In genomic region chr18:35241523-35241804, GRCh38 we compare ENCODE assay signal across 8 cellular contexts. TPM values are rescaled to one million over a fixed set of nuclear protein-coding genes. Genes with fewer than 3 reads are reported as not detected.
DNase-seq lines count a peak whose midpoint lies in the region; ATAC-seq and TF ChIP-seq lines count a peak whose summit lies in the region.

No MANE protein-coding gene starts in this region.

- H3K4me3 ChIP-seq in testis: peak overlapping the region; percentile 76 to 89

- TF ChIP-seq POLR2A in testis (IDR thresholded peaks at IDR 0.05): no peak

- WGBS in testis, 2 donors: 0 to 1% methylated on average over 3 of the region's 3 CpGs

- peak overlapping the region; percentile 96 to 98 for H3K27ac ChIP-seq in testis

- peak overlapping the region; percentile 97 for H3K27ac Mint-ChIP-seq in activated CD4-positive, alpha-beta T cell treated with anti-CD3 and anti-CD28 coated beads, Interleukin-2, amount 10 ng/mL, durations not matched to agents 7 days and 5 days
- peak overlapping the region; percentile 94 for H3K27ac Mint-ChIP-seq in activated CD8-positive, alpha-beta T cell treated with anti-CD3 and anti-CD28 coated beads, Interleukin-2, amount 10 ng/mL, durations not matched to agents 7 days and 5 days
- H3K27ac Mint-ChIP-seq in immature natural killer cell: peak overlapping the region; percentile 97 to 99 (median 98)

- peaks cover 9% of the 10 kb centered on the region for H3K4me1 ChIP-seq in testis

- H3K9me3 ChIP-seq in testis: no peaks in the 10 kb centered on the region

- no peak for TF ChIP-seq CTCF in testis (IDR thresholded peaks at IDR 0.05)

- intact Hi-C loops in testis (cut with DNase I; ENCODE audit: low total_unique reads): no loop called here

- no peak for DNase-seq in activated CD4-positive, alpha-beta T cell treated with anti-CD3 and anti-CD28 coated beads, Interleukin-2, amount 10 ng/mL, durations not matched to agents 7 days and 5 days
- DNase-seq in activated CD4-positive, alpha-beta T cell treated with anti-CD3 and anti-CD28 coated beads, Interleukin-2, amount 50 U/mL, for 4 hours: no peak
- DNase-seq in activated CD8-positive, alpha-beta T cell treated with anti-CD3 and anti-CD28 coated beads, Interleukin-2, amount 10 ng/mL, durations not matched to agents 7 days and 5 days: no peak
- peak in 2 of 3 donors; percentile 10 to 15 for DNase-seq in immature natural killer cell
- DNase-seq in testis: no peak
- no peak for DNase-seq in HPDE6-E6E7 (ENCODE audit: extremely low spot score)

- peaks cover 43% of the 10 kb centered on the region for H3K36me3 Mint-ChIP-seq in activated CD4-positive, alpha-beta T cell treated with anti-CD3 and anti-CD28 coated beads, Interleukin-2, amount 10 ng/mL, durations not matched to agents 7 days and 5 days (ENCODE audit: low read depth)
- H3K36me3 Mint-ChIP-seq in activated CD8-positive, alpha-beta T cell treated with anti-CD3 and anti-CD28 coated beads, Interleukin-2, amount 10 ng/mL, durations not matched to agents 7 days and 5 days (ENCODE audit: low read depth): peaks cover 46% of the 10 kb centered on the region
- H3K36me3 Mint-ChIP-seq in immature natural killer cell: peaks cover 29 to 39% (median 37%) of the 10 kb centered on the region in 3 donors

- H3K36me3 ChIP-seq in testis (ENCODE audit: low read depth, missing control alignments): no peaks in the 10 kb centered on the region

- H3K27me3 ChIP-seq in testis: no peaks in the 10 kb centered on the region

- peaks cover 37% of the 10 kb centered on the region for H3K9me3 Mint-ChIP-seq in activated CD4-positive, alpha-beta T cell treated with anti-CD3 and anti-CD28 coated beads, Interleukin-2, amount 10 ng/mL, durations not matched to agents 7 days and 5 days
- H3K9me3 Mint-ChIP-seq in activated CD8-positive, alpha-beta T cell treated with anti-CD3 and anti-CD28 coated beads, Interleukin-2, amount 10 ng/mL, durations not matched to agents 7 days and 5 days (ENCODE audit: insufficient read depth): peaks cover 23% of the 10 kb centered on the region
- no peaks in the 10 kb centered on the region for H3K9me3 Mint-ChIP-seq in immature natural killer cell

- no peak for ATAC-seq in activated CD8-positive, alpha-beta T cell treated with anti-CD3 and anti-CD28 coated beads, Interleukin-2, amount 10 ng/mL, durations not matched to agents 7 days and 5 days
- ATAC-seq in HG02759 (IDR thresholded peaks at IDR 0.05; ENCODE audit: unreplicated experiment): no peak
- ATAC-seq in HG03139 (IDR thresholded peaks at IDR 0.05; ENCODE audit: unreplicated experiment): no peak

- CTCF ChIA-PET in activated CD4-positive, alpha-beta T cell treated with anti-CD3 and anti-CD28 coated beads, Interleukin-2, amount 10 ng/mL, durations not matched to agents 7 days and 5 days (lab: Charles Lee): interaction anchor here (1.6 to 3.0 kb wide), 2 partner anchors 9 to 103 kb away, joined by 3 to 9 read pairs; partner anchors contain the start of gene ZNF24
- CTCF ChIA-PET in activated CD8-positive, alpha-beta T cell treated with anti-CD3 and anti-CD28 coated beads, Interleukin-2, amount 10 ng/mL, durations not matched to agents 7 days and 5 days (lab: Charles Lee): interaction anchor here (1.0 to 4.8 kb wide), 3 partner anchors 10 to 235 kb away, joined by 3 to 26 read pairs (median 4); no protein-coding TSS in a partner anchor

- POLR2A ChIA-PET in activated CD4-positive, alpha-beta T cell treated with anti-CD3 and anti-CD28 coated beads, Interleukin-2, amount 10 ng/mL, durations not matched to agents 7 days and 5 days (lab: Charles Lee): no interaction called here
- POLR2A ChIA-PET in activated CD8-positive, alpha-beta T cell treated with anti-CD3 and anti-CD28 coated beads, Interleukin-2, amount 10 ng/mL, durations not matched to agents 7 days and 5 days (lab: Charles Lee): interaction anchor here (0.6 to 3.6 kb wide), 6 partner anchors 13 to 384 kb away, joined by 3 to 28 read pairs (median 5); partner anchors contain the start of genes ZNF24 and ZSCAN30

- H3K4me3 Mint-ChIP-seq in activated CD4-positive, alpha-beta T cell treated with anti-CD3 and anti-CD28 coated beads, Interleukin-2, amount 10 ng/mL, durations not matched to agents 7 days and 5 days: peak overlapping the region; percentile 95
- H3K4me3 Mint-ChIP-seq in activated CD8-positive, alpha-beta T cell treated with anti-CD3 and anti-CD28 coated beads, Interleukin-2, amount 10 ng/mL, durations not matched to agents 7 days and 5 days: peak overlapping the region; percentile 87
- peak overlapping the region; percentile 96 to 99 (median 97) for H3K4me3 Mint-ChIP-seq in immature natural killer cell

- no peaks in the 10 kb centered on the region for H3K27me3 Mint-ChIP-seq in activated CD4-positive, alpha-beta T cell treated with anti-CD3 and anti-CD28 coated beads, Interleukin-2, amount 10 ng/mL, durations not matched to agents 7 days and 5 days
- no peaks in the 10 kb centered on the region for H3K27me3 Mint-ChIP-seq in activated CD8-positive, alpha-beta T cell treated with anti-CD3 and anti-CD28 coated beads, Interleukin-2, amount 10 ng/mL, durations not matched to agents 7 days and 5 days (ENCODE audit: low read depth)
- H3K27me3 Mint-ChIP-seq in immature natural killer cell (ENCODE audit: low read depth in 3 of 3): peaks cover 8 to 16% (median 15%) of the 10 kb centered on the region in 3 donors

- peaks cover 7% of the 10 kb centered on the region for H3K4me1 Mint-ChIP-seq in activated CD4-positive, alpha-beta T cell treated with anti-CD3 and anti-CD28 coated beads, Interleukin-2, amount 10 ng/mL, durations not matched to agents 7 days and 5 days
- peaks cover 8% of the 10 kb centered on the region for H3K4me1 Mint-ChIP-seq in activated CD8-positive, alpha-beta T cell treated with anti-CD3 and anti-CD28 coated beads, Interleukin-2, amount 10 ng/mL, durations not matched to agents 7 days and 5 days (ENCODE audit: low read depth)
- peaks cover 10 to 26% of the 10 kb centered on the region in 2 donors for H3K4me1 Mint-ChIP-seq in immature natural killer cell

RNA-seq across cellular contexts. Expression of gene ZNF397, which starts 0.6 kb away (rescaled TPM):
- 10 to 100 TPM; 18.0 to 18.5 TPM for total RNA-seq in activated CD4-positive, alpha-beta T cell treated with anti-CD3 and anti-CD28 coated beads, Interleukin-2, amount 10 ng/mL, durations not matched to agents 7 days and 5 days
- 10 to 100 TPM; 11.3 to 12.7 TPM for total RNA-seq in activated CD8-positive, alpha-beta T cell treated with anti-CD3 and anti-CD28 coated beads, Interleukin-2, amount 10 ng/mL, durations not matched to agents 7 days and 5 days
- polyA plus RNA-seq in immature natural killer cell: 1 to 10 TPM; 2.7 to 8.1 (median 4.2) TPM
- total RNA-seq in testis: 10 to 100 TPM; 32.2 to 36.6 TPM
- polyA plus RNA-seq in testis (ENCODE audit: insufficient read depth, low read depth, low replicate concordance): 21.6 TPM

RNA-seq across cellular contexts. Expression of gene ZSCAN30, which starts 48.6 kb away (rescaled TPM):
- total RNA-seq in activated CD4-positive, alpha-beta T cell treated with anti-CD3 and anti-CD28 coated beads, Interleukin-2, amount 10 ng/mL, durations not matched to agents 7 days and 5 days: 10 to 100 TPM; 18.5 to 18.8 TPM
- total RNA-seq in activated CD8-positive, alpha-beta T cell treated with anti-CD3 and anti-CD28 coated beads, Interleukin-2, amount 10 ng/mL, durations not matched to agents 7 days and 5 days: 10 to 100 TPM; 16.0 to 18.3 TPM
- polyA plus RNA-seq in immature natural killer cell (1 to 10 TPM in 2 of 3 donors, not detected in 1; 3.4 to 4.7 TPM), testis (ENCODE audit: insufficient read depth, low read depth, low replicate concordance) (15.9 TPM)
- total RNA-seq in testis: 10 to 100 TPM; 24.5 to 31.5 TPM

Comparison
In these comparisons a context has a peak if more than half of its experiments do, and no peak if none do; other contexts are left out.
1. DNase-seq: peak in immature natural killer cell (2 of 3); none in activated CD4-positive, alpha-beta T cell treated with anti-CD3 and anti-CD28 coated beads, Interleukin-2, amount 10 ng/mL, durations not matched to agents 7 days and 5 days (single experiment), activated CD4-positive, alpha-beta T cell treated with anti-CD3 and anti-CD28 coated beads, Interleukin-2, amount 50 U/mL, for 4 hours (0 of 2), activated CD8-positive, alpha-beta T cell treated with anti-CD3 and anti-CD28 coated beads, Interleukin-2, amount 10 ng/mL, durations not matched to agents 7 days and 5 days (single experiment), testis (single experiment) and HPDE6-E6E7 (single experiment).
2. Peak in every context shown above with its lines, with median percentiles within 50 percentile points of each other: H3K27ac Mint-ChIP-seq and H3K4me3 Mint-ChIP-seq.